In genomic region chr2:168561991-168562390, GRCh38 we compare ENCODE assay signal across 29 cellular contexts.
"Had no signal": no experiment of that assay in that cellular context is flagged by ENCODE, and none has a peak within 500 bp of the region (broad histone marks: within the 10 kb centered on the region; RNA-seq: fewer than 3 reads in every experiment).

No MANE protein-coding gene starts in this region.

- H3K9me3 ChIP-seq: adrenal gland, body of pancreas, breast epithelium, SJCRH30 had no signal

- H2AFZ ChIP-seq: PC-9 had no signal

- H3K4me1 ChIP-seq: breast epithelium, SJCRH30 had no signal

- DNase-seq: activated CD4-positive, alpha-beta memory T cell treated with anti-CD3 and anti-CD28 coated beads, Interleukin-2, amount 10 ng/mL, durations not matched to agents 7 days and 5 days; activated CD4-positive, alpha-beta T cell treated with anti-CD3 and anti-CD28 coated beads for 1 hour; activated CD4-positive, alpha-beta T cell treated with anti-CD3 and anti-CD28 coated beads for 48 hours; activated CD4-positive, CD25-positive, alpha-beta regulatory T cell; activated CD8-positive, alpha-beta memory T cell treated with anti-CD3 and anti-CD28 coated beads for 24 hours; activated CD8-positive, alpha-beta memory T cell treated with anti-CD3 and anti-CD28 coated beads, Interleukin-2, amount 10 ng/mL, durations not matched to agents 7 days and 5 days; activated CD8-positive, alpha-beta memory T cell treated with anti-CD3 and anti-CD28 coated beads, Interleukin-2, amount 50 U/mL, for 48 hours; activated gamma-delta T cell treated with Interleukin-2 at 50 U/mL for 16 hours; activated naive CD4-positive, alpha-beta T cell treated with anti-CD3 and anti-CD28 coated beads for 36 hours; adrenal gland; body of pancreas; cerebellar nuclear complex; NCI-H1048; NCI-H1105 treated with DMSO at 0.1 percent for 48 hours; NCI-H1436; NCI-H1694; NCI-H2029; NCI-H345; NCI-H524 treated with DMSO at 0.1 percent for 48 hours; NCI-H748 treated with DMSO at 0.1 percent for 48 hours; PC-9; SJCRH30; T1000; WERI-Rb-1 had no signal

- H3K4me1 Mint-ChIP-seq: activated CD4-positive, alpha-beta memory T cell treated with anti-CD3 and anti-CD28 coated beads, Interleukin-2, amount 10 ng/mL, durations not matched to agents 7 days and 5 days; activated CD8-positive, alpha-beta memory T cell treated with anti-CD3 and anti-CD28 coated beads, Interleukin-2, amount 10 ng/mL, durations not matched to agents 7 days and 5 days had no signal

- H3K4me3 Mint-ChIP-seq: activated CD4-positive, alpha-beta memory T cell treated with anti-CD3 and anti-CD28 coated beads, Interleukin-2, amount 10 ng/mL, durations not matched to agents 7 days and 5 days; activated CD8-positive, alpha-beta memory T cell treated with anti-CD3 and anti-CD28 coated beads, Interleukin-2, amount 10 ng/mL, durations not matched to agents 7 days and 5 days; activated naive CD4-positive, alpha-beta T cell treated with anti-CD3 and anti-CD28 coated beads for 36 hours had no signal

- H3K27ac Mint-ChIP-seq: activated CD4-positive, alpha-beta memory T cell treated with anti-CD3 and anti-CD28 coated beads, Interleukin-2, amount 10 ng/mL, durations not matched to agents 7 days and 5 days; activated CD8-positive, alpha-beta memory T cell treated with anti-CD3 and anti-CD28 coated beads, Interleukin-2, amount 10 ng/mL, durations not matched to agents 7 days and 5 days; activated naive CD4-positive, alpha-beta T cell treated with anti-CD3 and anti-CD28 coated beads for 36 hours; activated naive CD4-positive, alpha-beta T cell treated with anti-CD3 and anti-CD28 coated beads, Interleukin-2, amount 50 U/mL, for 72 hours had no signal

- H3K4me3 ChIP-seq: adrenal gland, body of pancreas, breast epithelium, PC-9, SJCRH30, SK-N-MC had no signal

- ATAC-seq: activated CD8-positive, alpha-beta memory T cell treated with anti-CD3 and anti-CD28 coated beads, Interleukin-2, amount 10 ng/mL, durations not matched to agents 7 days and 5 days; activated naive CD4-positive, alpha-beta T cell treated with anti-CD3 and anti-CD28 coated beads, Interleukin-2, amount 50 U/mL, for 72 hours; body of pancreas; Right ventricle myocardium inferior had no signal

- H3K27me3 Mint-ChIP-seq: activated CD4-positive, alpha-beta memory T cell treated with anti-CD3 and anti-CD28 coated beads, Interleukin-2, amount 10 ng/mL, durations not matched to agents 7 days and 5 days; activated CD8-positive, alpha-beta memory T cell treated with anti-CD3 and anti-CD28 coated beads, Interleukin-2, amount 10 ng/mL, durations not matched to agents 7 days and 5 days had no signal

- H3K27me3 ChIP-seq: adrenal gland, body of pancreas, breast epithelium, SJCRH30 had no signal

- H3K27ac ChIP-seq: breast epithelium, PC-9, RWPE1, SJCRH30, SK-N-MC, WERI-Rb-1 had no signal

- H3K36me3 ChIP-seq: adrenal gland, breast epithelium, WERI-Rb-1 had no signal

- H3K4me2 ChIP-seq: PC-9 had no signal

- H3K9me3 Mint-ChIP-seq: activated CD4-positive, alpha-beta memory T cell treated with anti-CD3 and anti-CD28 coated beads, Interleukin-2, amount 10 ng/mL, durations not matched to agents 7 days and 5 days; activated naive CD4-positive, alpha-beta T cell treated with anti-CD3 and anti-CD28 coated beads for 36 hours had no signal
